Comparison of ENCODE assay signal across 10 cellular contexts in the genomic region with DNA sequence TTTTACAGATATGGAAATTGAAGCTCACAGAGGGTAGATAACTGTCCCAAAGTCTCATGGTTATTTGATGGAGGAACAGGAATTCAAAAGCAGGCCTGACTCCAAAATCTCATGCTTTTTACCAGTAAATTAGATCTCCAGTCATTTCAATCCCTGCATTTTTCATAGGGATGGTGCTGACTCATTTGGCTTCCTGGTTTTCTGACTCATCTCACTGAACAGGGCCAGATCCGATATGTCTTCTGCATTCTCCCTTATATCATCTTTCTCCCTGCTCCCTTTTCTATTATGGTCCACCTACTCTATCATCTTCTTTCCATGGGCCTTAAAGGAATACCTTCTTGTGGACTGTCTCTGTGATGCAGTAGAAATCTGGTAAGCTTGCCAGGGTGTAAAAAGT.
DNase-seq lines count a peak whose midpoint lies in the region; ATAC-seq and TF ChIP-seq lines count a peak whose summit lies in the region.
"Had no signal": no experiment of that assay in that cellular context is flagged by ENCODE, and none has a peak within 500 bp of the region (broad histone marks: within the 10 kb centered on the region; RNA-seq: fewer than 3 reads in every experiment).

No MANE protein-coding gene starts in this region.

- no peaks in the 10 kb centered on the region for H3K9me3 Mint-ChIP-seq in activated naive CD4-positive, alpha-beta T cell treated with anti-CD3 and anti-CD28 coated beads, Interleukin-2, amount 50 U/mL, for 72 hours

- no peaks in the 10 kb centered on the region for H3K36me3 ChIP-seq in Panc1 (ENCODE audit: control insufficient read depth, insufficient read depth, low read length)
- H3K36me3 ChIP-seq: upper lobe of right lung had no signal

- peaks cover 5% of the 10 kb centered on the region for H3K4me1 ChIP-seq in Panc1 (ENCODE audit: control insufficient read depth, insufficient read depth, low read length)
- H3K4me1 ChIP-seq: upper lobe of right lung had no signal

- TF ChIP-seq CTCF in Panc1 (IDR thresholded peaks at IDR 0.05): no peak

- peaks cover 0 to 5% of the 10 kb centered on the region in 2 donors for H3K36me3 Mint-ChIP-seq in activated naive CD4-positive, alpha-beta T cell treated with anti-CD3 and anti-CD28 coated beads, Interleukin-2, amount 50 U/mL, for 72 hours

- CTCF ChIA-PET in Panc1 (lab: Charles Lee) (no interaction called here), HEK293T (lab: Yijun Ruan, JAX) (no interaction called here)

- no peaks in the 10 kb centered on the region for H3K9me3 ChIP-seq in Panc1 (ENCODE audit: control insufficient read depth, insufficient read depth, low read depth, low read length)
- H3K9me3 ChIP-seq: upper lobe of right lung had no signal

- DNase-seq in DMS53 (lab: John Stamatoyannopoulos, UW) (peak; percentile 72), Panc1 (ENCODE audit: low read depth, low spot score) (peak; percentile 61), putamen (ENCODE audit: low spot score) (peak; percentile 14), RPMI8226 (no peak), HEK293T (ENCODE audit: extremely low spot score) (no peak)
- no peak for DNase-seq in activated naive CD4-positive, alpha-beta T cell treated with anti-CD3 and anti-CD28 coated beads, Interleukin-2, amount 50 U/mL, for 72 hours (ENCODE audit: low spot score in 2 of 2)
- DNase-seq: upper lobe of right lung had no signal

- intact Hi-C loops in Panc1 (cut with micrococcal nuclease; ENCODE audit: unreplicated experiment): no loop called here

- POLR2A ChIA-PET in Panc1 (lab: Charles Lee) (no interaction called here), HEK293T (lab: Yijun Ruan, JAX) (interaction anchor here (1.5 kb wide), 1 partner anchor 181 kb away, joined by 3 read pairs; no protein-coding TSS in a partner anchor)

- no TSS peak for BruUV-seq in Panc1 (replicated peaks; lab: Mats Ljungman, UMichigan)

- no peak overlapping the region for H3K27ac ChIP-seq in Panc1 (ENCODE audit: low read length)
- H3K27ac ChIP-seq: HL-60, upper lobe of right lung had no signal

- H3K4me3 ChIP-seq in Panc1 (ENCODE audit: low read depth in 2 of 2, low read length in 2 of 2): no peak overlapping the region
- H3K4me3 ChIP-seq: upper lobe of right lung had no signal

- ATAC-seq in Panc1: peak; percentile 83
- ATAC-seq in esophagus mucosa: peak; percentile 32
- ATAC-seq in activated naive CD4-positive, alpha-beta T cell treated with anti-CD3 and anti-CD28 coated beads, Interleukin-2, amount 50 U/mL, for 72 hours: no peak
- no peak for ATAC-seq in HG03439 (IDR thresholded peaks at IDR 0.05; ENCODE audit: unreplicated experiment)
- ATAC-seq: upper lobe of right lung had no signal

- no peak overlapping the region for H3K27ac Mint-ChIP-seq in activated naive CD4-positive, alpha-beta T cell treated with anti-CD3 and anti-CD28 coated beads, Interleukin-2, amount 50 U/mL, for 72 hours

- H3K27me3 ChIP-seq in Panc1 (ENCODE audit: control insufficient read depth, insufficient read depth, low read length): no peaks in the 10 kb centered on the region
- H3K27me3 ChIP-seq: upper lobe of right lung had no signal

- in situ Hi-C loops in Panc1 (cut with HindIII; ENCODE audit: low pct_unique_long_range_greater_than_20kb, low sequenced_read_pairs): no loop called here

TF ChIP-seq in HEK293T, 16 proteins besides CTCF, POLR2A, EP300 and RAD21:
- TF ChIP-seq TARDBP (IDR thresholded peaks at IDR 0.05) (no peak), SUZ12 (IDR thresholded peaks at IDR 0.05) (no peak), ZNF384 (IDR thresholded peaks at IDR 0.05) (no peak), ARNT (IDR thresholded peaks at IDR 0.05) (no peak), FOXA1 (IDR thresholded peaks at IDR 0.05) (no peak), SP1 (IDR thresholded peaks at IDR 0.05) (no peak), FOXM1 (IDR thresholded peaks at IDR 0.05; ENCODE audit: borderline replicate concordance) (no peak), ELF4 (IDR thresholded peaks at IDR 0.05) (no peak), LEF1 (IDR thresholded peaks at IDR 0.05; ENCODE audit: borderline replicate concordance) (no peak), CTBP1 (IDR thresholded peaks at IDR 0.05; ENCODE audit: borderline replicate concordance) (no peak), FOXK2 (IDR thresholded peaks at IDR 0.05) (no peak), BHLHE40 (IDR thresholded peaks at IDR 0.05; ENCODE audit: borderline replicate concordance) (no peak)
- TF ChIP-seq, protein P1, sequence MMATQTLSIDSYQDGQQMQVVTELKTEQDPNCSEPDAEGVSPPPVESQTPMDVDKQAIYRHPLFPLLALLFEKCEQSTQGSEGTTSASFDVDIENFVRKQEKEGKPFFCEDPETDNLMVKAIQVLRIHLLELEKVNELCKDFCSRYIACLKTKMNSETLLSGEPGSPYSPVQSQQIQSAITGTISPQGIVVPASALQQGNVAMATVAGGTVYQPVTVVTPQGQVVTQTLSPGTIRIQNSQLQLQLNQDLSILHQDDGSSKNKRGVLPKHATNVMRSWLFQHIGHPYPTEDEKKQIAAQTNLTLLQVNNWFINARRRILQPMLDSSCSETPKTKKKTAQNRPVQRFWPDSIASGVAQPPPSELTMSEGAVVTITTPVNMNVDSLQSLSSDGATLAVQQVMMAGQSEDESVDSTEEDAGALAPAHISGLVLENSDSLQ (IDR thresholded peaks at IDR 0.05): no peak
TF ChIP-seq in HEK293T: peak in this region for 0.

Comparison
In these comparisons a context has a peak if more than half of its experiments do, and no peak if none do; other contexts are left out.
1. DNase-seq: peak in DMS53 (single experiment), Panc1 (single experiment) and putamen (single experiment); none in RPMI8226 (single experiment), HEK293T (single experiment) and activated naive CD4-positive, alpha-beta T cell treated with anti-CD3 and anti-CD28 coated beads, Interleukin-2, amount 50 U/mL, for 72 hours (0 of 2).
2. ATAC-seq: peak in Panc1 (single experiment) and esophagus mucosa (single experiment); none in activated naive CD4-positive, alpha-beta T cell treated with anti-CD3 and anti-CD28 coated beads, Interleukin-2, amount 50 U/mL, for 72 hours (0 of 2) and HG03439 (single experiment).